In the genomic region with DNA sequence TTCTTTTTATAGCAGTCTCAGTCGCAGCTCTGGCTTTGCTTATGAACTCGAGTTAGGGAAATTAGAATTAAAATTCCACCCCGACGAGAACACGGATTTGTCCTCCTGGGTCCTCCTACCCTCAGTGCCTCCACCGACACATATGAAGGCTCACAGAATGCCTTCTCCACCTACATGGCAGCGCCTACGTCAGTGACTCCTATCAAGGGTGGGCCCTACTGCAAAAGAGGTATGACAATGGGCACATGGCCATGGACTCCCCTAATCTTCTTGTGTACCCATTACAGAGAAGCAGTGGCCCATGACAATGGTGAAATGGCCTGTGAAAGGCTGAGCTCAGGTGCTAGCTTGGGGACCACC, we compare ENCODE assay signal across 16 cellular contexts.
DNase-seq lines count a peak whose midpoint lies in the region; ATAC-seq and TF ChIP-seq lines count a peak whose summit lies in the region.
"Had no signal": no experiment of that assay in that cellular context is flagged by ENCODE, and none has a peak within 500 bp of the region (broad histone marks: within the 10 kb centered on the region; RNA-seq: fewer than 3 reads in every experiment).

No MANE protein-coding gene starts in this region.

- TF ChIP-seq CTCF in right atrium auricular region (IDR thresholded peaks at IDR 0.05) (no peak), ascending aorta (IDR thresholded peaks at IDR 0.05) (no peak), uterus (IDR thresholded peaks at IDR 0.05) (no peak)

- H4K12ac ChIP-seq in trophoblast cell (ENCODE audit: low read depth, low read length), result no peak overlapping the region

- H4K91ac ChIP-seq in trophoblast cell (ENCODE audit: low read depth, low read length), result peak overlapping the region; percentile 60

- H3K27me3 ChIP-seq in right atrium auricular region (no peaks in the 10 kb centered on the region), ascending aorta (no peaks in the 10 kb centered on the region), trophoblast cell (ENCODE audit: insufficient read depth, low read length) (no peaks in the 10 kb centered on the region), uterus (no peaks in the 10 kb centered on the region)
- H3K27me3 ChIP-seq: SJSA1 had no signal

- H3K23ac ChIP-seq in trophoblast cell (ENCODE audit: low read length), result no peak overlapping the region

- no peak overlapping the region for H2BK5ac ChIP-seq in trophoblast cell (ENCODE audit: low read depth, low read length, poor library complexity)

- no peak overlapping the region for H4K8ac ChIP-seq in trophoblast cell (ENCODE audit: low read depth, low read length)

- intact Hi-C loops in cardiac septum (cut with DNase I), result no loop called here
- intact Hi-C loops in ascending aorta (cut with DNase I), result loop anchor here (5.0 to 10.0 kb wide), 3 partner anchors 104 to 173 kb away; a partner anchor contains a TSS
- intact Hi-C loops in uterus (cut with DNase I; ENCODE audit: low total_unique reads), result no loop called here

- ATAC-seq in HG02623 (IDR thresholded peaks at IDR 0.05; ENCODE audit: unreplicated experiment), result no peak
- ATAC-seq: left colon had no signal

- H3K4me1 ChIP-seq in right atrium auricular region (peaks cover 0 to 48% of the 10 kb centered on the region in 2 donors), ascending aorta (peaks cover 7 to 27% of the 10 kb centered on the region in 2 donors), trophoblast cell (ENCODE audit: control insufficient read depth in 1 of 2, insufficient read depth in 2 of 2, low read length in 2 of 2) (peaks cover 22 to 24% of the 10 kb centered on the region in 2 experiments), uterus (peaks cover 0 to 17% of the 10 kb centered on the region in 2 donors)
- H3K4me1 ChIP-seq: parathyroid adenoma had no signal

- no peak overlapping the region for H3K4me2 ChIP-seq in trophoblast cell (ENCODE audit: low read length)

- H3K27ac ChIP-seq in right atrium auricular region (peak overlapping the region; percentile 42 to 50), ascending aorta (peak overlapping the region; percentile 35 to 78), trophoblast cell (ENCODE audit: low read depth, low read length) (no peak overlapping the region), uterus (peak overlapping the region; percentile 36 to 69)
- H3K27ac ChIP-seq: parathyroid adenoma, SJSA1 had no signal

- H3K36me3 ChIP-seq in right atrium auricular region (no peaks in the 10 kb centered on the region), ascending aorta (no peaks in the 10 kb centered on the region), trophoblast cell (ENCODE audit: control insufficient read depth in 1 of 2, insufficient read depth in 2 of 2, low read length in 2 of 2) (no peaks in the 10 kb centered on the region), uterus (no peaks in the 10 kb centered on the region)
- H3K36me3 ChIP-seq: SJSA1 had no signal

- TF ChIP-seq POLR2A in uterus (IDR thresholded peaks at IDR 0.05) (no peak), erythroblast (IDR thresholded peaks at IDR 0.05; ENCODE audit: low read length) (no peak)

- no peak overlapping the region for H3K18ac ChIP-seq in trophoblast cell (ENCODE audit: low read length)

- H2BK120ac ChIP-seq in trophoblast cell (ENCODE audit: insufficient read depth, low read length, poor library complexity), result peak overlapping the region; percentile 35

- H3K4me3 ChIP-seq in right atrium auricular region (no peak overlapping the region), ascending aorta (no peak overlapping the region), trophoblast cell (ENCODE audit: low read depth, low read length) (no peak overlapping the region), uterus (no peak overlapping the region)
- H3K4me3 ChIP-seq: SJSA1 had no signal

- no peak overlapping the region for H2AFZ ChIP-seq in trophoblast cell (ENCODE audit: insufficient read depth, low read length, poor library complexity)
- H2AFZ ChIP-seq: parathyroid adenoma had no signal

- peak overlapping the region; percentile 10 for H3K14ac ChIP-seq in trophoblast cell (ENCODE audit: low read length)

- no CpG with 5 or more reads among the region's 8 CpGs for WGBS in trophoblast cell (ENCODE audit: extremely low coverage, insufficient coverage, insufficient read length)

- H3K4ac ChIP-seq in trophoblast cell (ENCODE audit: low read depth, low read length), result no peak overlapping the region

- peaks cover 5% of the 10 kb centered on the region for H3K79me1 ChIP-seq in trophoblast cell (ENCODE audit: low read length)

- H3K9me3 ChIP-seq in right atrium auricular region, result no peaks in the 10 kb centered on the region
- no peaks in the 10 kb centered on the region for H3K9me3 ChIP-seq in ascending aorta
- H3K9me3 ChIP-seq in trophoblast cell (ENCODE audit: insufficient read depth, low read depth, low read length), result no peaks in the 10 kb centered on the region
- no peaks in the 10 kb centered on the region for H3K9me3 ChIP-seq in uterus
- H3K9me3 ChIP-seq: SJSA1 had no signal

- no peaks in the 10 kb centered on the region for H3K79me2 ChIP-seq in trophoblast cell (ENCODE audit: control insufficient read depth, insufficient read depth, low read length, poor library complexity)
- H3K79me2 ChIP-seq: parathyroid adenoma had no signal

- DNase-seq in right atrium auricular region (ENCODE audit: low spot score) (no peak), cardiac septum (ENCODE audit: low spot score) (no peak), ascending aorta (ENCODE audit: low spot score in 2 of 2) (no peak), trophoblast cell (no peak), uterus (no peak), AG08396 (ENCODE audit: low spot score) (no peak), erythroblast (lab: John Stamatoyannopoulos, UW) (no peak)
- DNase-seq: activated CD4-positive, CD25-positive, alpha-beta regulatory T cell treated with anti-CD3 and anti-CD28 coated beads, Interleukin-2, amount 50 U/mL, for 72 hours; activated naive CD8-positive, alpha-beta T cell treated with anti-CD3 and anti-CD28 coated beads, Interleukin-2, amount 50 U/mL, for 24 hours; effector CD4-positive, alpha-beta T cell; left colon; NCI-H2029; stimulated activated CD4-positive, alpha-beta T cell treated with anti-CD3 and anti-CD28 coated beads, Interleukin-12 subunit alpha, Interleukin-12 subunit beta, amount 100 ng/mL, for 4 hours had no signal

- peak overlapping the region; percentile 13 for H2AK5ac ChIP-seq in trophoblast cell (ENCODE audit: low read length)

- no peak overlapping the region for H3K9ac ChIP-seq in trophoblast cell (ENCODE audit: low read length)
- H3K9ac ChIP-seq: parathyroid adenoma had no signal

- H2BK12ac ChIP-seq in trophoblast cell (ENCODE audit: low read length), result peak overlapping the region; percentile 27
